13 cellular contexts compared by ENCODE assay signal in genomic region chr15:70783610-70784021, GRCh38. TPM values are rescaled to one million over a fixed set of nuclear protein-coding genes. Genes with fewer than 3 reads are reported as not detected.
DNase-seq lines count a peak whose midpoint lies in the region; ATAC-seq and TF ChIP-seq lines count a peak whose summit lies in the region.
"Had no signal": no experiment of that assay in that cellular context is flagged by ENCODE, and none has a peak within 500 bp of the region (broad histone marks: within the 10 kb centered on the region; RNA-seq: fewer than 3 reads in every experiment).

No MANE protein-coding gene starts in this region.

- H3K27me3 ChIP-seq in Panc1 (ENCODE audit: control insufficient read depth, insufficient read depth, low read length) (no peaks in the 10 kb centered on the region), mesendoderm (ENCODE audit: insufficient read depth, low read length, poor library complexity) (no peaks in the 10 kb centered on the region)
- H3K27me3 ChIP-seq: BLaER1 had no signal

- H2BK5ac ChIP-seq in mesendoderm (ENCODE audit: low read length) = no peak overlapping the region

- no peak overlapping the region for H2BK120ac ChIP-seq in mesendoderm (ENCODE audit: low read depth, low read length)

- WGBS in mesendoderm (ENCODE audit: extremely low coverage, insufficient coverage, low lambda C conversion rate) = no CpG with 5 or more reads among the region's 6 CpGs

- no peak overlapping the region for H3K18ac ChIP-seq in mesendoderm (ENCODE audit: low read length)

- intact Hi-C loops in Panc1 (cut with micrococcal nuclease; ENCODE audit: unreplicated experiment) = no loop called here

- H3K4me2 ChIP-seq in mesendoderm (ENCODE audit: low read length) = no peak overlapping the region
- H3K4me2 ChIP-seq: BLaER1 had no signal

- H3K79me1 ChIP-seq in mesendoderm (ENCODE audit: low read length) = no peaks in the 10 kb centered on the region

- H3K36me3 ChIP-seq in Panc1 (ENCODE audit: control insufficient read depth, insufficient read depth, low read length) (no peaks in the 10 kb centered on the region), mesendoderm (ENCODE audit: control insufficient read depth, insufficient read depth, low read length) (no peaks in the 10 kb centered on the region)
- H3K36me3 ChIP-seq: BLaER1 had no signal

- H3K9me3 ChIP-seq in Panc1 (ENCODE audit: control insufficient read depth, insufficient read depth, low read depth, low read length) = no peaks in the 10 kb centered on the region
- H3K9me3 ChIP-seq: BLaER1 had no signal

- H3K79me2 ChIP-seq in mesendoderm (ENCODE audit: control insufficient read depth, insufficient read depth, low read length) = no peaks in the 10 kb centered on the region

- no peak overlapping the region for H2BK15ac ChIP-seq in mesendoderm (replicated peaks; ENCODE audit: low read depth)

- H3K9ac ChIP-seq in mesendoderm (ENCODE audit: low read length) = no peak overlapping the region
- H3K9ac ChIP-seq: BLaER1 had no signal

- H3K27ac ChIP-seq in Panc1 (ENCODE audit: low read length) (peak overlapping the region; percentile 84), mesendoderm (ENCODE audit: low read depth, low read length) (no peak overlapping the region)
- H3K27ac ChIP-seq: BLaER1 had no signal

- CTCF ChIA-PET in Panc1 (lab: Charles Lee) = no interaction called here

- BruUV-seq in Panc1 (replicated peaks; lab: Mats Ljungman, UMichigan) = no TSS peak

- no peak overlapping the region for H4K8ac ChIP-seq in mesendoderm (ENCODE audit: low read depth, low read length)

- H4K5ac ChIP-seq in mesendoderm (ENCODE audit: low read length) = no peak overlapping the region

- no peak overlapping the region for H3K56ac ChIP-seq in mesendoderm (ENCODE audit: low read length)

- no peak overlapping the region for H3K23ac ChIP-seq in mesendoderm (ENCODE audit: low read length)

- in situ Hi-C loops in Panc1 (cut with HindIII; ENCODE audit: low pct_unique_long_range_greater_than_20kb, low sequenced_read_pairs) = no loop called here
- in situ Hi-C loops in GM13976 (cut with MboI; ENCODE audit: low sequenced_read_pairs, unreplicated experiment) = no loop called here

- DNase-seq in EH (ENCODE audit: low read depth) (peak; percentile 72), Panc1 (ENCODE audit: low read depth, low spot score) (no peak), dedifferentiated amniotic fluid mesenchymal stem cell (ENCODE audit: extremely low spot score) (peak; percentile 55), mesendoderm (peak; percentile 28), SKM-1 (lab: John Stamatoyannopoulos, UW; ENCODE audit: unreplicated experiment) (no peak), iPS-NIHi11 (ENCODE audit: low spot score) (no peak), AML-193 (lab: John Stamatoyannopoulos, UW) (no peak), GM13976 (ENCODE audit: low spot score) (no peak)
- DNase-seq: effector CD8-positive, alpha-beta T cell; GDM1; Kasumi-1; stimulated activated naive CD8-positive, alpha-beta T cell treated with anti-CD3 and anti-CD28 coated beads, Interleukin-15, amount 100 ng/mL, for 72 hours had no signal

- peak; percentile 66 for ATAC-seq in Panc1
- ATAC-seq: stimulated activated naive CD8-positive, alpha-beta T cell treated with anti-CD3 and anti-CD28 coated beads, Interleukin-15, amount 100 ng/mL, for 72 hours had no signal

- H3K4me1 ChIP-seq in Panc1 (ENCODE audit: control insufficient read depth, insufficient read depth, low read length) (peaks cover 50% of the 10 kb centered on the region), mesendoderm (ENCODE audit: control insufficient read depth, low read depth, low read length) (peaks cover 8% of the 10 kb centered on the region)

- no peak overlapping the region for H3K4ac ChIP-seq in mesendoderm (ENCODE audit: low read depth, low read length)

- 0 out of 4 replicates have a peak overlapping the region, but pooled peaks of 1 of the 2 experiments have one; percentile 9 for H3K4me3 ChIP-seq in Panc1 (ENCODE audit: low read depth in 2 of 2, low read length in 2 of 2)
- H3K4me3 ChIP-seq in mesendoderm (ENCODE audit: low read length) = no peak overlapping the region
- H3K4me3 ChIP-seq: BLaER1 had no signal

- no peak overlapping the region for H2AK5ac ChIP-seq in mesendoderm (ENCODE audit: low read length)

- POLR2A ChIA-PET in Panc1 (lab: Charles Lee) = interaction anchor here (1.2 kb wide), 1 partner anchor 20 kb away, joined by 3 read pairs; the partner anchor contains the start of gene UACA

- no peak for TF ChIP-seq CTCF in Panc1 (IDR thresholded peaks at IDR 0.05)
- no peak for TF ChIP-seq CTCF in GM13976 (IDR thresholded peaks at IDR 0.05; ENCODE audit: borderline replicate concordance, control extremely low read depth, extremely low read depth, insufficient read depth, missing control alignments)

RNA-seq across cellular contexts. Expression of gene UACA, which starts 20.3 kb away (rescaled TPM):
- 303 TPM for total RNA-seq in Panc1 (2021; ENCODE audit: unreplicated experiment)
- polyA plus RNA-seq in Panc1 (2012; ENCODE audit: insufficient read length) = 124 TPM
- polyA plus RNA-seq in mesendoderm (2013, experiment 1 of 2) = 19.1 TPM
- polyA plus RNA-seq in mesendoderm (2013, experiment 2 of 2) = 18.8 TPM

Comparison
In these comparisons a context has a peak if more than half of its experiments do, and no peak if none do; other contexts are left out.
1. DNase-seq: peak in EH (single experiment), dedifferentiated amniotic fluid mesenchymal stem cell (single experiment) and mesendoderm (single experiment); none in Panc1 (single experiment), SKM-1 (single experiment), iPS-NIHi11 (single experiment), AML-193 (0 of 2) and GM13976 (single experiment).